Comparison of ENCODE assay signal across 17 cellular contexts in the genomic region with DNA sequence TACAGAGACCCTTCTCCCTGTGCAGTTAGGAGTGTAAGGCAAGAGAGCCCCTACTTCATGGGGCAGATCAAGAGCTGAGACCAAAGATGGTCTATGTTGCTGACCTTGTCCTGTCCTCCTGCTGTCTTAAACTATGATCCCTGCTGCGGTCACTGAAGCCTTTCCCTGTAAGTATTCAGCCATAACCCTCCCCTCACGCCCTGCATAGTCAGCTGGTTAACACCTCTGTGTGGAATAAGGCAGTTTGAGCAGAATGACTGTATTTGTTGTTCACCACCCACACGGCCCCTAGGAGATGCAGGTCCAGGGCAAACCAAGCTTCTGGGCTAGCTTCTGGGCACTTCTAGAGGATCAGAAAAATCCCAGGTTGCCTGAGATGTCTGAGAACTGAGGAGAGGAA. TPM values are rescaled to one million over a fixed set of nuclear protein-coding genes. Genes with fewer than 3 reads are reported as not detected.
DNase-seq lines count a peak whose midpoint lies in the region; ATAC-seq and TF ChIP-seq lines count a peak whose summit lies in the region.
"Had no signal": no experiment of that assay in that cellular context is flagged by ENCODE, and none has a peak within 500 bp of the region (broad histone marks: within the 10 kb centered on the region; RNA-seq: fewer than 3 reads in every experiment).

No MANE protein-coding gene starts in this region.

- no peaks in the 10 kb centered on the region for H3K27me3 ChIP-seq in right cardiac atrium (ENCODE audit: control insufficient read depth, insufficient read depth)

- H3K27ac ChIP-seq in right cardiac atrium (ENCODE audit: low read length) (peak overlapping the region; percentile 77), coronary artery (peak overlapping the region; percentile 43 to 85)

- DNase-seq in right cardiac atrium (no peak), Right ventricle myocardium inferior (ENCODE audit: missing footprints) (no peak), coronary artery (ENCODE audit: low spot score) (no peak), occipital lobe (lab: John Stamatoyannopoulos, UW) (peak; percentile 35), AG08396 (ENCODE audit: low spot score) (no peak), NCI-H187 (lab: John Stamatoyannopoulos, UW) (no peak), T-helper 9 cell (no peak)
- DNase-seq: activated naive CD4-positive, alpha-beta T cell treated with anti-CD3 and anti-CD28 coated beads, Interleukin-2, amount 10 ng/mL, durations not matched to agents 7 days and 5 days; DND-41; GOT3; naive B cell; NCI-H2227 treated with DMSO at 0.1 percent for 48 hours had no signal

- TF ChIP-seq CTCF in coronary artery (IDR thresholded peaks at IDR 0.05), result no peak

- intact Hi-C loops in right cardiac atrium (cut with DNase I), result loop anchor here in 3 of 4 donors (5.0 to 10.0 kb wide), 3 partner anchors 43 to 138 kb away; partner anchors contain the start of gene PIK3R3 (in 1 of the 3)
- intact Hi-C loops in Right ventricle myocardium inferior (cut with DNase I), result no loop called here

- no peak overlapping the region for H3K4me3 ChIP-seq in right cardiac atrium (ENCODE audit: low read length)
- no peak overlapping the region for H3K4me3 ChIP-seq in coronary artery
- H3K4me3 ChIP-seq: skin epidermis had no signal

- ATAC-seq in right cardiac atrium, result no peak
- ATAC-seq in Right ventricle myocardium inferior, result no peak
- ATAC-seq in HG03196 (IDR thresholded peaks at IDR 0.05; ENCODE audit: unreplicated experiment), result no peak

- no peaks in the 10 kb centered on the region for H3K9me3 ChIP-seq in right cardiac atrium (ENCODE audit: control insufficient read depth, low read length)

- WGBS in right cardiac atrium, result 45% methylated on average over 3 of the region's 3 CpGs

- peaks cover 28% of the 10 kb centered on the region for H3K4me1 ChIP-seq in right cardiac atrium (ENCODE audit: control insufficient read depth, insufficient read depth, low read length)

RNA-seq across cellular contexts. Expression of gene TSPAN1, which starts 0.4 kb away (rescaled TPM):
- total RNA-seq in right cardiac atrium (1 to 10 TPM; 1.0 to 2.4 (median 1.5) TPM), Right ventricle myocardium inferior (1.1 TPM), occipital lobe (0.31 TPM)
- polyA plus RNA-seq in right cardiac atrium, result 1.3 TPM
- total RNA-seq: T-helper 2 cell treated with Interferon-gamma antibody and Interleukin-4, amounts not matched to agents 100 ng/mL and 5 ng/mL, for 36 hours had no signal

RNA-seq across cellular contexts. Expression of gene P3R3URF, which starts 1.0 kb away (rescaled TPM):
- total RNA-seq in right cardiac atrium, result not detected
- polyA plus RNA-seq in right cardiac atrium, result not detected
- not detected for total RNA-seq in Right ventricle myocardium inferior
- not detected for total RNA-seq in occipital lobe
- total RNA-seq: fibroblast of lung; T-helper 2 cell treated with Interferon-gamma antibody and Interleukin-4, amounts not matched to agents 100 ng/mL and 5 ng/mL, for 36 hours had no signal
- polyA plus RNA-seq: BJ, fibroblast of lung had no signal

RNA-seq across cellular contexts. Expression of gene POMGNT1, which starts 23.0 kb away (rescaled TPM):
- 10 to 100 TPM; 82.7 to 91.1 (median 87.2) TPM for total RNA-seq in right cardiac atrium
- 60.0 TPM for polyA plus RNA-seq in right cardiac atrium
- total RNA-seq in Right ventricle myocardium inferior, result 129 TPM
- total RNA-seq in occipital lobe, result 33.4 TPM

RNA-seq across cellular contexts. Expression of gene LURAP1, which starts 27.9 kb away (rescaled TPM):
- total RNA-seq in right cardiac atrium (1 to 10 TPM; 4.3 to 7.0 (median 5.6) TPM), Right ventricle myocardium inferior (6.0 TPM), occipital lobe (5.5 TPM)
- 3.8 TPM for polyA plus RNA-seq in right cardiac atrium

RNA-seq across cellular contexts. Expression of gene PIK3R3, which starts 42.8 kb away (rescaled TPM):
- total RNA-seq in right cardiac atrium (10 to 100 TPM; 30.5 to 49.8 (median 38.7) TPM), Right ventricle myocardium inferior (22.6 TPM), occipital lobe (25.3 TPM)
- polyA plus RNA-seq in right cardiac atrium, result 20.0 TPM
